Comparison of ENCODE assay signal across 27 cellular contexts in genomic region chr9:23775549-23775948, GRCh38. TPM values are rescaled to one million over a fixed set of nuclear protein-coding genes. Genes with fewer than 3 reads are reported as not detected.
A peak's percentile ranks its signal among the peaks of the same experiment; 100 is the strongest.
DNase-seq lines count a peak whose midpoint lies in the region; FAIRE-seq and TF ChIP-seq lines count a peak whose summit lies in the region.
"Had no signal": no experiment of that assay in that cellular context is flagged by ENCODE, and none has a peak within 500 bp of the region (broad histone marks: within the 10 kb centered on the region; RNA-seq: fewer than 3 reads in every experiment).

No MANE protein-coding gene starts in this region.

- H3K36me3 Mint-ChIP-seq in astrocyte (ENCODE audit: low read depth, unreplicated experiment) = no peaks in the 10 kb centered on the region
- no peaks in the 10 kb centered on the region for H3K36me3 Mint-ChIP-seq in activated naive CD4-positive, alpha-beta T cell treated with anti-CD3 and anti-CD28 coated beads for 36 hours (ENCODE audit: low read depth)

- H2BK5ac ChIP-seq in trophoblast cell (ENCODE audit: low read depth, low read length, poor library complexity) = no peak overlapping the region

- H4K91ac ChIP-seq in trophoblast cell (ENCODE audit: low read depth, low read length) = no peak overlapping the region

- no peak overlapping the region for H3K4ac ChIP-seq in trophoblast cell (ENCODE audit: low read depth, low read length)

- no CpG with 5 or more reads among the region's 6 CpGs for WGBS in trophoblast cell (ENCODE audit: extremely low coverage, insufficient coverage, insufficient read length)

- DNase-seq in astrocyte (ENCODE audit: low read depth) (no peak), epithelial cell of prostate (ENCODE audit: low read depth, low spot score) (peak; percentile 22), trophoblast cell (no peak), amniotic stem cell (lab: John Stamatoyannopoulos, UW) (no peak), KBM-7 (no peak)
- DNase-seq in activated naive CD4-positive, alpha-beta T cell treated with anti-CD3 and anti-CD28 coated beads for 36 hours = no peak
- DNase-seq: AML-193; CD4-positive, alpha-beta T cell; COR-L47; DMS53; KG1; NCI-H1048; NCI-H1417 treated with DMSO at 0.1 percent for 48 hours; NCI-H187; NCI-H2081 treated with DMSO at 0.1 percent for 48 hours; NCI-H2171; NCI-H510A; NCI-H69; OCI-M1; Right ventricle myocardium superior had no signal

- no peak overlapping the region for H3K27ac ChIP-seq in HEK293 (ENCODE audit: extremely low read depth, low read depth, low read length)
- no peak overlapping the region for H3K27ac ChIP-seq in astrocyte (ENCODE audit: low read depth, low read length)
- no peak overlapping the region for H3K27ac ChIP-seq in epithelial cell of prostate
- H3K27ac ChIP-seq in trophoblast cell (ENCODE audit: low read depth, low read length) = no peak overlapping the region
- H3K27ac ChIP-seq: A549; BLaER1 treated with 17β-estradiol and CSF1 and Interleukin-3, amounts not matched to agents 10 nM and 100 nM; SJSA1 had no signal

- H3K14ac ChIP-seq in trophoblast cell (ENCODE audit: low read length) = no peak overlapping the region

- no peak overlapping the region for H4K12ac ChIP-seq in trophoblast cell (ENCODE audit: low read depth, low read length)

- in situ Hi-C loops in KBM-7 (cut with MboI; ENCODE audit: low pct_unique_long_range_greater_than_20kb, low sequenced_read_pairs) = no loop called here

- no peak overlapping the region for H3K18ac ChIP-seq in trophoblast cell (ENCODE audit: low read length)

- H3K23ac ChIP-seq in trophoblast cell (ENCODE audit: low read length) = no peak overlapping the region

- H3K4me1 Mint-ChIP-seq in astrocyte (ENCODE audit: low read depth, unreplicated experiment) = peaks cover 78% of the 10 kb centered on the region
- no peaks in the 10 kb centered on the region for H3K4me1 Mint-ChIP-seq in activated naive CD4-positive, alpha-beta T cell treated with anti-CD3 and anti-CD28 coated beads for 36 hours (ENCODE audit: low read depth)

- H3K27me3 ChIP-seq in astrocyte (ENCODE audit: insufficient read depth, low read length) = no peaks in the 10 kb centered on the region
- no peaks in the 10 kb centered on the region for H3K27me3 ChIP-seq in trophoblast cell (ENCODE audit: insufficient read depth, low read length)
- H3K27me3 ChIP-seq: BLaER1 treated with 17β-estradiol and CSF1 and Interleukin-3, amounts not matched to agents 10 nM and 100 nM; SJSA1 had no signal

- no peaks in the 10 kb centered on the region for H4K20me1 ChIP-seq in astrocyte (ENCODE audit: insufficient read depth, low read length)
- H4K20me1 ChIP-seq: BLaER1 treated with 17β-estradiol and CSF1 and Interleukin-3, amounts not matched to agents 10 nM and 100 nM had no signal

- H3K79me2 ChIP-seq in astrocyte (ENCODE audit: insufficient read depth, low read length) = no peaks in the 10 kb centered on the region
- H3K79me2 ChIP-seq in trophoblast cell (ENCODE audit: control insufficient read depth, insufficient read depth, low read length, poor library complexity) = no peaks in the 10 kb centered on the region

- H3K4me2 ChIP-seq in astrocyte (ENCODE audit: low read length) (no peak overlapping the region), trophoblast cell (ENCODE audit: low read length) (peak overlapping the region; percentile 19)
- H3K4me2 ChIP-seq: A549; BLaER1 treated with 17β-estradiol and CSF1 and Interleukin-3, amounts not matched to agents 10 nM and 100 nM had no signal

- no peak overlapping the region for H2AK5ac ChIP-seq in trophoblast cell (ENCODE audit: low read length)

- H2BK12ac ChIP-seq in trophoblast cell (ENCODE audit: low read length) = no peak overlapping the region

- no peaks in the 10 kb centered on the region for H3K27me3 Mint-ChIP-seq in astrocyte (ENCODE audit: low read depth, unreplicated experiment)
- no peaks in the 10 kb centered on the region for H3K27me3 Mint-ChIP-seq in activated naive CD4-positive, alpha-beta T cell treated with anti-CD3 and anti-CD28 coated beads for 36 hours (ENCODE audit: low read depth)
- H3K27me3 Mint-ChIP-seq: CD4-positive, alpha-beta T cell had no signal

- intact Hi-C loops in activated naive CD4-positive, alpha-beta T cell treated with anti-CD3 and anti-CD28 coated beads for 36 hours (cut with micrococcal nuclease) = no loop called here

- TF ChIP-seq CTCF in HEK293 (tag by site-specific recombination; IDR thresholded peaks at IDR 0.05) (no peak), astrocyte (IDR thresholded peaks at IDR 0.05; ENCODE audit: insufficient read depth, low read depth, low read length) (no peak)

- no peak overlapping the region for H4K8ac ChIP-seq in trophoblast cell (ENCODE audit: low read depth, low read length)

- H3K9me3 ChIP-seq in HEK293 (ENCODE audit: control insufficient read depth, insufficient read depth, low read depth, low read length) = no peaks in the 10 kb centered on the region
- no peaks in the 10 kb centered on the region for H3K9me3 ChIP-seq in astrocyte (ENCODE audit: insufficient read depth, low read depth, low read length)
- peaks cover 2% of the 10 kb centered on the region for H3K9me3 ChIP-seq in trophoblast cell (ENCODE audit: insufficient read depth, low read depth, low read length)
- H3K9me3 ChIP-seq: A549; BLaER1 treated with 17β-estradiol and CSF1 and Interleukin-3, amounts not matched to agents 10 nM and 100 nM; SJSA1 had no signal

- H3K9me3 Mint-ChIP-seq in astrocyte (ENCODE audit: unreplicated experiment) = no peaks in the 10 kb centered on the region
- H3K9me3 Mint-ChIP-seq in activated naive CD4-positive, alpha-beta T cell treated with anti-CD3 and anti-CD28 coated beads for 36 hours = peaks cover 5% of the 10 kb centered on the region

- no peak overlapping the region for H2BK120ac ChIP-seq in trophoblast cell (ENCODE audit: insufficient read depth, low read length, poor library complexity)

- H3K9ac ChIP-seq in astrocyte (ENCODE audit: low read length) (no peak overlapping the region), trophoblast cell (ENCODE audit: low read length) (no peak overlapping the region)
- H3K9ac ChIP-seq: BLaER1 treated with 17β-estradiol and CSF1 and Interleukin-3, amounts not matched to agents 10 nM and 100 nM had no signal

- H2AFZ ChIP-seq in astrocyte (ENCODE audit: low read depth, low read length) = no peak overlapping the region
- H2AFZ ChIP-seq in trophoblast cell (ENCODE audit: insufficient read depth, low read length, poor library complexity) = no peak overlapping the region

- H3K36me3 ChIP-seq in HEK293 (ENCODE audit: control insufficient read depth in 2 of 2, insufficient read depth in 1 of 2, low read length in 2 of 2) (no peaks in the 10 kb centered on the region), astrocyte (ENCODE audit: insufficient read depth, low read length) (no peaks in the 10 kb centered on the region), trophoblast cell (ENCODE audit: control insufficient read depth in 1 of 2, insufficient read depth in 2 of 2, low read length in 2 of 2) (no peaks in the 10 kb centered on the region)
- H3K36me3 ChIP-seq: BLaER1 treated with 17β-estradiol and CSF1 and Interleukin-3, amounts not matched to agents 10 nM and 100 nM; SJSA1 had no signal

- no peak overlapping the region for H3K27ac Mint-ChIP-seq in astrocyte (ENCODE audit: unreplicated experiment)
- no peak overlapping the region for H3K27ac Mint-ChIP-seq in activated naive CD4-positive, alpha-beta T cell treated with anti-CD3 and anti-CD28 coated beads for 36 hours
- H3K27ac Mint-ChIP-seq: CD4-positive, alpha-beta T cell had no signal

- POLR2A ChIA-PET in HEK293 (lab: Yijun Ruan, JAX) = no interaction called here

- CTCF ChIA-PET in HEK293 (lab: Yijun Ruan, JAX) = no interaction called here
- CTCF ChIA-PET in activated naive CD4-positive, alpha-beta T cell treated with anti-CD3 and anti-CD28 coated beads for 36 hours (lab: Charles Lee) = no interaction called here

- no peak for FAIRE-seq in astrocyte (lab: Jason Lieb, UNC)
- FAIRE-seq: A549, RCC 7860 had no signal

- H3K4me3 Mint-ChIP-seq in astrocyte (ENCODE audit: unreplicated experiment) = peak overlapping the region; percentile 34
- H3K4me3 Mint-ChIP-seq in activated naive CD4-positive, alpha-beta T cell treated with anti-CD3 and anti-CD28 coated beads for 36 hours = no peak overlapping the region
- H3K4me3 Mint-ChIP-seq: CD4-positive, alpha-beta T cell had no signal

- H3K4me1 ChIP-seq in HEK293 (ENCODE audit: control insufficient read depth, insufficient read depth, low read length) (peaks cover 36% of the 10 kb centered on the region), astrocyte (ENCODE audit: insufficient read depth, low read length) (peaks cover 11% of the 10 kb centered on the region), trophoblast cell (ENCODE audit: control insufficient read depth in 1 of 2, insufficient read depth in 2 of 2, low read length in 2 of 2) (peaks cover 0 to 5% of the 10 kb centered on the region in 2 experiments)
- H3K4me1 ChIP-seq: A549, SJSA1 had no signal

- H3K4me3 ChIP-seq in HEK293 (ENCODE audit: low read depth, low read length) (no peak overlapping the region), astrocyte (ENCODE audit: insufficient read depth, low read depth, low read length) (no peak overlapping the region), trophoblast cell (ENCODE audit: low read depth, low read length) (no peak overlapping the region)
- H3K4me3 ChIP-seq: A549; BLaER1 treated with 17β-estradiol and CSF1 and Interleukin-3, amounts not matched to agents 10 nM and 100 nM; SJSA1 had no signal

- H3K79me1 ChIP-seq in trophoblast cell (ENCODE audit: low read length) = no peaks in the 10 kb centered on the region

TF ChIP-seq in HEK293, 187 proteins besides CTCF, POLR2A, EP300 and RAD21 (continues in another document):
- TF ChIP-seq KLF8 (tag by site-specific recombination; IDR thresholded peaks at IDR 0.05) = no peak

RNA-seq across cellular contexts. Expression of gene ELAVL2, which starts 50.5 kb away (rescaled TPM):
- 19.1 and 22.2 TPM in 2 replicates for total RNA-seq in astrocyte
- polyA plus RNA-seq in trophoblast cell (2013) = 5.5 and 6.0 TPM in 2 replicates
- total RNA-seq in activated naive CD4-positive, alpha-beta T cell treated with anti-CD3 and anti-CD28 coated beads for 36 hours = not detected
- total RNA-seq: CD4-positive, alpha-beta T cell; Daoy; G401; Right ventricle myocardium superior had no signal

Comparison
In these comparisons a context has a peak if more than half of its experiments do, and no peak if none do; other contexts are left out.
1. RNA of gene ELAVL2, which starts 50.5 kb away (total RNA-seq): 19.1 to 22.2 TPM in astrocyte; not detected in activated naive CD4-positive, alpha-beta T cell treated with anti-CD3 and anti-CD28 coated beads for 36 hours; every median in the first group is over 10 times any median in the second.